ENCODE assay signal across 8 cellular contexts in genomic region chr5:80191991-80192398, GRCh38.
DNase-seq lines count a peak whose midpoint lies in the region; ATAC-seq and TF ChIP-seq lines count a peak whose summit lies in the region.

No MANE protein-coding gene starts in this region.

- H3K27me3 ChIP-seq in PC-9 (ENCODE audit: insufficient read depth, low read depth): no peaks in the 10 kb centered on the region
- H3K27me3 ChIP-seq in naive thymus-derived CD4-positive, alpha-beta T cell (ENCODE audit: control insufficient read depth in 2 of 2, insufficient read depth in 2 of 2, low read length in 2 of 2): no peaks in the 10 kb centered on the region

- no TSS peak for BruUV-seq in PC-9 (replicated peaks; lab: Mats Ljungman, UMichigan)

- peaks cover 95% of the 10 kb centered on the region for H3K79me2 ChIP-seq in PC-9 (ENCODE audit: low read depth)

- intact Hi-C loops in PC-9 (cut with micrococcal nuclease; ENCODE audit: unreplicated experiment): no loop called here
- intact Hi-C loops in naive thymus-derived CD4-positive, alpha-beta T cell (cut with micrococcal nuclease): loop anchor here (1.0 to 10.0 kb wide), 13 partner anchors 11 to 680 kb away; partner anchors contain the start of genes HOMER1 (in 2 of the 2), SERINC5 (in 2 of the 2), MTX3 (in 1 of the 2) and TENT2 (in 1 of the 2)

- CTCF ChIA-PET in PC-9 (lab: Charles Lee): no interaction called here
- CTCF ChIA-PET in naive thymus-derived CD4-positive, alpha-beta T cell (lab: Charles Lee): interaction anchor here (0.7 to 3.1 kb wide), 9 partner anchors 10 to 100 kb away, joined by 3 to 17 read pairs (median 4); no protein-coding TSS in a partner anchor

- DNase-seq in Ammon's horn (ENCODE audit: low spot score) (peak; percentile 81), PC-9 (no peak), chondrocyte (ENCODE audit: low spot score) (no peak), NCI-H146 treated with DMSO at 0.1 percent for 48 hours (lab: John Stamatoyannopoulos, UW; ENCODE audit: unreplicated experiment) (no peak)
- peak in 7 of 9 donors; percentile 61 to 72 (median 68) for DNase-seq in naive thymus-derived CD4-positive, alpha-beta T cell

- H3K9me3 ChIP-seq in PC-9 (ENCODE audit: insufficient read depth, low read depth): no peaks in the 10 kb centered on the region
- no peaks in the 10 kb centered on the region for H3K9me3 ChIP-seq in naive thymus-derived CD4-positive, alpha-beta T cell (ENCODE audit: control insufficient read depth in 2 of 3, low read length in 3 of 3)

- peaks cover 2% of the 10 kb centered on the region for H3K36me3 Mint-ChIP-seq in chondrocyte (ENCODE audit: low read depth)
- peaks cover 9 to 36% (median 16%) of the 10 kb centered on the region in 5 donors for H3K36me3 Mint-ChIP-seq in naive thymus-derived CD4-positive, alpha-beta T cell

- POLR2A ChIA-PET in PC-9 (lab: Charles Lee; ENCODE audit: unreplicated experiment): interaction anchor here (0.7 kb wide), 1 partner anchor 11 kb away, joined by 8 read pairs; no protein-coding TSS in a partner anchor
- POLR2A ChIA-PET in naive thymus-derived CD4-positive, alpha-beta T cell (lab: Charles Lee): interaction anchor here (0.6 to 10.2 kb wide), 21 partner anchors 10 to 100 kb away, joined by 3 to 115 read pairs (median 6); partner anchors contain the start of gene SERINC5

- H4K20me1 ChIP-seq in PC-9 (ENCODE audit: insufficient read depth): peaks cover 9% of the 10 kb centered on the region; the same call in 1 of the 2 replicates

- peak; percentile 85 for ATAC-seq in naive thymus-derived CD4-positive, alpha-beta T cell
- no peak for ATAC-seq in HG03108 (IDR thresholded peaks at IDR 0.05; ENCODE audit: unreplicated experiment)
- no peak for ATAC-seq in GM21360 (IDR thresholded peaks at IDR 0.05; ENCODE audit: unreplicated experiment)
- ATAC-seq in GM19455 (IDR thresholded peaks at IDR 0.05; ENCODE audit: unreplicated experiment): no peak

- H3K4me2 ChIP-seq in PC-9: no peak overlapping the region

- H3K9me2 ChIP-seq in PC-9 (ENCODE audit: insufficient read depth): no peaks in the 10 kb centered on the region

- H3F3A ChIP-seq in PC-9 (ENCODE audit: insufficient read depth, low read depth): peaks cover 54% of the 10 kb centered on the region

- H3K4me3 ChIP-seq in PC-9: no peak overlapping the region
- H3K4me3 ChIP-seq in naive thymus-derived CD4-positive, alpha-beta T cell (ENCODE audit: low read length): peak overlapping the region; percentile 46

- peak overlapping the region; percentile 39 for H3K4me3 Mint-ChIP-seq in chondrocyte (ENCODE audit: unreplicated experiment)
- H3K4me3 Mint-ChIP-seq in naive thymus-derived CD4-positive, alpha-beta T cell: peak overlapping the region; percentile 79 to 96 (median 85)

- H3K27ac Mint-ChIP-seq in chondrocyte (ENCODE audit: unreplicated experiment): peak overlapping the region; percentile 84
- H3K27ac Mint-ChIP-seq in naive thymus-derived CD4-positive, alpha-beta T cell: peak overlapping the region; percentile 87 to 99 (median 95)

- no peak overlapping the region for H2AFZ ChIP-seq in PC-9

- H3K4me1 Mint-ChIP-seq in chondrocyte (ENCODE audit: low read depth): peaks cover 57% of the 10 kb centered on the region
- H3K4me1 Mint-ChIP-seq in naive thymus-derived CD4-positive, alpha-beta T cell: peaks cover 61 to 97% (median 87%) of the 10 kb centered on the region in 7 donors

- H3K9me3 Mint-ChIP-seq in chondrocyte (ENCODE audit: low read depth): no peaks in the 10 kb centered on the region
- peaks cover 0 to 2% (median 0%) of the 10 kb centered on the region in 11 donors for H3K9me3 Mint-ChIP-seq in naive thymus-derived CD4-positive, alpha-beta T cell

- peaks cover 36% of the 10 kb centered on the region for H3K4me1 ChIP-seq in PC-9 (replicated peaks; ENCODE audit: insufficient read depth)
- H3K4me1 ChIP-seq in naive thymus-derived CD4-positive, alpha-beta T cell (ENCODE audit: control insufficient read depth in 2 of 2, insufficient read depth in 2 of 2, low read length in 2 of 2): peaks cover 69 to 89% of the 10 kb centered on the region in 2 donors

- H3K36me3 ChIP-seq in PC-9 (ENCODE audit: low read depth): no peaks in the 10 kb centered on the region
- peaks cover 0 to 7% (median 0%) of the 10 kb centered on the region in 3 experiments for H3K36me3 ChIP-seq in naive thymus-derived CD4-positive, alpha-beta T cell (ENCODE audit: control insufficient read depth in 2 of 3, insufficient read depth in 3 of 3, low read length in 3 of 3)

- H3K27me3 Mint-ChIP-seq in chondrocyte (ENCODE audit: low read depth): no peaks in the 10 kb centered on the region
- no peaks in the 10 kb centered on the region for H3K27me3 Mint-ChIP-seq in naive thymus-derived CD4-positive, alpha-beta T cell

- peak overlapping the region; percentile 11; the same call in 1 of the 2 replicates for H3K27ac ChIP-seq in PC-9
- peak overlapping the region; percentile 79 for H3K27ac ChIP-seq in naive thymus-derived CD4-positive, alpha-beta T cell (ENCODE audit: low read depth, low read length)

- TF ChIP-seq CTCF in PC-9 (conservative IDR thresholded peaks at IDR 0.05) (no peak), chondrocyte (IDR thresholded peaks at IDR 0.05) (no peak)

Comparison
In these comparisons a context has a peak if more than half of its experiments do, and no peak if none do; other contexts are left out.
1. DNase-seq: peak in Ammon's horn (single experiment) and naive thymus-derived CD4-positive, alpha-beta T cell (7 of 9); none in PC-9 (0 of 2), chondrocyte (single experiment) and NCI-H146 treated with DMSO at 0.1 percent for 48 hours (single experiment).